ENCODE assay signal across 19 cellular contexts in the genomic region with DNA sequence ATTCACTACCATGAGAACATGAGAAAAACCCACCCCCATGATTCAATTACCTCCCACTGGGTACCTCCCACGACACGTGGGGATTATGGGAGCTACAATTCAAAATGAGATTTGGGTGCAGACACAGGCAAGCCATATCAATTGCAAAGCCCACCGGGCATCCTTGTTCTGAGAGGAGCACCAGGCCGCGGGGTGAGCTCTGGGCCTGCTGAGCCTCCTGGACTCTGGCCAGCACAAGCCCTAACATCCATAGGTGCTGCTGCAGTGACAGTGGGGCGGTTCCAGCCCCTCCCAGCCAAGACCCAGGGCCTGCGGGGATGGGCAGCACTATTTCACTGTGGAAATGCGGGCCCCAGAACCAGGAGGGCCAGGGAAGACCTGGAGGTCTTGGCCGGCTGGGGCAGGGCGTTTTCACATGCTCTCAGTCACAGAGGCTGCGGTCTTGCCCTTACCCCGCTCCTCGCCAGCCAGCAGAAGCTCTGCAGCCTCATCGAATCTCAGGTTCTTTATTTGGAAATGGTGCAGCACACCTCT.
A peak's percentile ranks its signal among the peaks of the same experiment; 100 is the strongest.
DNase-seq lines count a peak whose midpoint lies in the region; ATAC-seq, FAIRE-seq and TF ChIP-seq lines count a peak whose summit lies in the region.
"Had no signal": no experiment of that assay in that cellular context is flagged by ENCODE, and none has a peak within 500 bp of the region (broad histone marks: within the 10 kb centered on the region; RNA-seq: fewer than 3 reads in every experiment).

No MANE protein-coding gene starts in this region.

- H3K27me3 ChIP-seq in BE2C (no peaks in the 10 kb centered on the region), RWPE2 (ENCODE audit: insufficient read depth, poor library complexity, severe bottlenecking) (no peaks in the 10 kb centered on the region)
- H3K27me3 ChIP-seq: stomach had no signal

- H3K4me1 Mint-ChIP-seq in mesothelial cell of epicardium, result peaks cover 17% of the 10 kb centered on the region
- H3K4me1 Mint-ChIP-seq in CD14-positive monocyte, result no peaks in the 10 kb centered on the region
- H3K4me1 Mint-ChIP-seq: naive B cell had no signal

- H3K4me1 ChIP-seq in BE2C, result peaks cover 20% of the 10 kb centered on the region
- peaks cover 6% of the 10 kb centered on the region for H3K4me1 ChIP-seq in RWPE2 (ENCODE audit: insufficient read depth, poor library complexity, severe bottlenecking)
- H3K4me1 ChIP-seq: left ventricle myocardium inferior, prostate gland, stomach had no signal

- peak overlapping the region; percentile 89 for H3K27ac Mint-ChIP-seq in mesothelial cell of epicardium
- H3K27ac Mint-ChIP-seq in CD14-positive monocyte, result no peak overlapping the region

- H3K9me3 ChIP-seq in BE2C (no peaks in the 10 kb centered on the region), RWPE2 (ENCODE audit: severe bottlenecking) (no peaks in the 10 kb centered on the region)
- H3K9me3 ChIP-seq: left ventricle myocardium inferior, prostate gland, stomach had no signal

- H3K27me3 Mint-ChIP-seq in mesothelial cell of epicardium (ENCODE audit: low read depth) (peaks cover 3% of the 10 kb centered on the region), CD14-positive monocyte (ENCODE audit: low read depth in 3 of 3) (no peaks in the 10 kb centered on the region)

- TF ChIP-seq RAD21 in Ishikawa (IDR thresholded peaks at IDR 0.05; ENCODE audit: low read depth), result no peak

- no peak overlapping the region for H3K27ac ChIP-seq in RWPE2 (ENCODE audit: poor library complexity, severe bottlenecking)
- H3K27ac ChIP-seq: left ventricle myocardium inferior, prostate gland, stomach had no signal

- no peak for TF ChIP-seq POLR2A in H54 (IDR thresholded peaks at IDR 0.05; ENCODE audit: low read depth, low read length)

- TF ChIP-seq EP300 in Ishikawa (IDR thresholded peaks at IDR 0.05; ENCODE audit: borderline replicate concordance), result no peak

- intact Hi-C loops in CD14-positive monocyte (cut with micrococcal nuclease), result no loop called here

- peaks cover 26% of the 10 kb centered on the region for H3K36me3 ChIP-seq in BE2C
- H3K36me3 ChIP-seq in RWPE2 (ENCODE audit: low read depth), result no peaks in the 10 kb centered on the region
- H3K36me3 ChIP-seq: left ventricle myocardium inferior, prostate gland, stomach had no signal

- peak; percentile 69 for DNase-seq in BE2C
- DNase-seq in RWPE2 (ENCODE audit: low spot score), result no peak
- no peak for DNase-seq in mesothelial cell of epicardium (ENCODE audit: low spot score in 2 of 2, unreplicated experiment in 2 of 2)
- DNase-seq in H54 (ENCODE audit: insufficient read length, low spot score), result no peak
- no peak for DNase-seq in stimulated activated CD4-positive, alpha-beta T cell treated with anti-CD3 and anti-CD28 coated beads, Interleukin-15, amount 100 ng/mL, for 24 hours
- DNase-seq in 8988T, result no peak
- no peak for DNase-seq in CD14-positive monocyte (ENCODE audit: low spot score)
- DNase-seq: activated effector memory CD4-positive, alpha-beta T cell treated with anti-CD3 and anti-CD28 coated beads, Interleukin-2, amount 50 U/mL, for 16 hours; foreskin melanocyte; Kasumi-1; left ventricle myocardium inferior; naive B cell; NCI-H82; stomach had no signal

- ATAC-seq in RWPE2 (ENCODE audit: low read depth), result peak; percentile 39
- ATAC-seq: activated CD4-positive, CD25-positive, alpha-beta regulatory T cell treated with anti-CD3 and anti-CD28 coated beads, Interleukin-2, amount 50 U/mL, for 24 hours had no signal

- H3K36me3 Mint-ChIP-seq in mesothelial cell of epicardium (peaks cover 3% of the 10 kb centered on the region), CD14-positive monocyte (peaks cover 1 to 2% of the 10 kb centered on the region in 2 donors)

- FAIRE-seq in H54 (lab: Jason Lieb, UNC), result no peak
- FAIRE-seq: G401.6, GM12891 had no signal

- TF ChIP-seq CTCF in BE2C (IDR thresholded peaks at IDR 0.05; ENCODE audit: low read depth, low read length) (no peak), RWPE2 (IDR thresholded peaks at IDR 0.05; ENCODE audit: poor library complexity, severe bottlenecking) (no peak), mesothelial cell of epicardium (IDR thresholded peaks at IDR 0.05; ENCODE audit: unreplicated experiment) (no peak), CD14-positive monocyte (IDR thresholded peaks at IDR 0.05) (no peak)

- peak overlapping the region; percentile 27 for H3K4me3 ChIP-seq in BE2C (ENCODE audit: low read depth, low read length)
- no peak overlapping the region for H3K4me3 ChIP-seq in RWPE2 (ENCODE audit: severe bottlenecking)
- H3K4me3 ChIP-seq: left ventricle myocardium inferior, prostate gland, stomach had no signal

- H3K4me3 Mint-ChIP-seq in mesothelial cell of epicardium (no peak overlapping the region), CD14-positive monocyte (no peak overlapping the region)
- H3K4me3 Mint-ChIP-seq: naive B cell had no signal

- H3K9me3 Mint-ChIP-seq in mesothelial cell of epicardium, result no peaks in the 10 kb centered on the region
- peaks cover 2 to 9% (median 6%) of the 10 kb centered on the region in 7 donors for H3K9me3 Mint-ChIP-seq in CD14-positive monocyte

TF ChIP-seq in Ishikawa, 13 proteins besides CTCF, POLR2A, EP300 and RAD21:
- TF ChIP-seq, protein P1, sequence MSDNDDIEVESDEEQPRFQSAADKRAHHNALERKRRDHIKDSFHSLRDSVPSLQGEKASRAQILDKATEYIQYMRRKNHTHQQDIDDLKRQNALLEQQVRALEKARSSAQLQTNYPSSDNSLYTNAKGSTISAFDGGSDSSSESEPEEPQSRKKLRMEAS (IDR thresholded peaks at IDR 0.05), result 0 out of 2 replicates have a peak, but pooled peaks have one; percentile 12
- TF ChIP-seq TEAD4 (IDR thresholded peaks at IDR 0.05), result no peak
